Comparison of ENCODE assay signal across 9 cellular contexts in genomic region chr4:48127231-48127881, GRCh38. TPM values are rescaled to one million over a fixed set of nuclear protein-coding genes. Genes with fewer than 3 reads are reported as not detected.
DNase-seq lines count a peak whose midpoint lies in the region; ATAC-seq, FAIRE-seq and TF ChIP-seq lines count a peak whose summit lies in the region.
"Had no signal": no experiment of that assay in that cellular context is flagged by ENCODE, and none has a peak within 500 bp of the region (broad histone marks: within the 10 kb centered on the region; RNA-seq: fewer than 3 reads in every experiment).

No MANE protein-coding gene starts in this region.

- CTCF ChIA-PET in activated CD8-positive, alpha-beta T cell treated with anti-CD3 and anti-CD28 coated beads for 36 hours (lab: Charles Lee) = interaction anchor here (0.6 to 10.5 kb wide), 17 partner anchors 9 to 419 kb away, joined by 3 to 185 read pairs (median 4); no protein-coding TSS in a partner anchor

- peak overlapping the region; percentile 76 for H3K4me3 Mint-ChIP-seq in HFFc6
- H3K4me3 Mint-ChIP-seq in activated CD8-positive, alpha-beta T cell treated with anti-CD3 and anti-CD28 coated beads for 36 hours = peak overlapping the region; percentile 90

- FAIRE-seq in frontal cortex (lab: Jason Lieb, UNC) = no peak

- no peaks in the 10 kb centered on the region for H3K36me3 Mint-ChIP-seq in HFFc6 (ENCODE audit: low read depth)
- H3K36me3 Mint-ChIP-seq in activated CD8-positive, alpha-beta T cell treated with anti-CD3 and anti-CD28 coated beads for 36 hours (ENCODE audit: low read depth) = peaks cover 37% of the 10 kb centered on the region

- no peaks in the 10 kb centered on the region for H3K9me3 Mint-ChIP-seq in HFFc6
- H3K9me3 Mint-ChIP-seq in activated CD8-positive, alpha-beta T cell treated with anti-CD3 and anti-CD28 coated beads for 36 hours = no peaks in the 10 kb centered on the region

- no peak for TF ChIP-seq CTCF in 22Rv1 (IDR thresholded peaks at IDR 0.05)
- no peak for TF ChIP-seq CTCF in HFFc6 (IDR thresholded peaks at IDR 0.05)
- TF ChIP-seq CTCF in activated CD8-positive, alpha-beta T cell treated with anti-CD3 and anti-CD28 coated beads for 36 hours (IDR thresholded peaks at IDR 0.05) = no peak

- no peak for DNase-seq in HFFc6
- no peak for DNase-seq in activated CD8-positive, alpha-beta T cell treated with anti-CD3 and anti-CD28 coated beads for 36 hours
- no peak for DNase-seq in left colon
- no peak for DNase-seq in frontal cortex (ENCODE audit: low spot score in 2 of 2)
- no peak for DNase-seq in RKO (ENCODE audit: low spot score)
- no peak for DNase-seq in NCI-H2227 (lab: John Stamatoyannopoulos, UW; ENCODE audit: unreplicated experiment)
- DNase-seq in glomerular visceral epithelial cell (ENCODE audit: extremely low spot score) = no peak

- H3K27me3 Mint-ChIP-seq in HFFc6 (ENCODE audit: insufficient read depth) = peaks cover 15% of the 10 kb centered on the region
- H3K27me3 Mint-ChIP-seq in activated CD8-positive, alpha-beta T cell treated with anti-CD3 and anti-CD28 coated beads for 36 hours = no peaks in the 10 kb centered on the region

- H3K27ac ChIP-seq in 22Rv1 = peak overlapping the region; percentile 65

- peak overlapping the region; percentile 68 for H3K27ac Mint-ChIP-seq in HFFc6
- H3K27ac Mint-ChIP-seq in activated CD8-positive, alpha-beta T cell treated with anti-CD3 and anti-CD28 coated beads for 36 hours = peak overlapping the region; percentile 99

- peaks cover 29% of the 10 kb centered on the region for H3K4me1 Mint-ChIP-seq in HFFc6 (ENCODE audit: low read depth)
- H3K4me1 Mint-ChIP-seq in activated CD8-positive, alpha-beta T cell treated with anti-CD3 and anti-CD28 coated beads for 36 hours (ENCODE audit: low read depth) = peaks cover 89% of the 10 kb centered on the region

- peak; percentile 1 for ATAC-seq in activated CD8-positive, alpha-beta T cell treated with anti-CD3 and anti-CD28 coated beads for 36 hours
- ATAC-seq in left colon = peak; percentile 64

- intact Hi-C loops in activated CD8-positive, alpha-beta T cell treated with anti-CD3 and anti-CD28 coated beads for 36 hours (cut with micrococcal nuclease) = loop anchor here (5.0 kb wide), 1 partner anchor 145 kb away; no protein-coding TSS in a partner anchor
- intact Hi-C loops in left colon (cut with DNase I, micrococcal nuclease) = no loop called here

- POLR2A ChIA-PET in activated CD8-positive, alpha-beta T cell treated with anti-CD3 and anti-CD28 coated beads for 36 hours (lab: Charles Lee) = interaction anchor here (0.8 to 6.5 kb wide), 8 partner anchors 9 to 144 kb away, joined by 3 to 49 read pairs (median 3); no protein-coding TSS in a partner anchor

RNA-seq across cellular contexts. Expression of gene TXK, which starts 6.7 kb away (rescaled TPM):
- not detected for total RNA-seq in HFFc6 (2021; fragmentation: NEBNext Ultra II Directional; extraction: Animal tissue kit (Norgen Biotek cat#: 25700))
- 10 to 100 TPM; 20.6 to 23.5 TPM for total RNA-seq in activated CD8-positive, alpha-beta T cell treated with anti-CD3 and anti-CD28 coated beads for 36 hours
- total RNA-seq in left colon (1 to 10 TPM in 1 of 2 donors, under 1 TPM in 1; 0.55 to 1.8 TPM), frontal cortex (0.41 TPM)
- total RNA-seq: G401 had no signal

Comparison
In these comparisons a context has a peak if more than half of its experiments do, and no peak if none do; other contexts are left out.
1. RNA of gene TXK, which starts 6.7 kb away (total RNA-seq): 20.6 to 23.5 TPM in activated CD8-positive, alpha-beta T cell treated with anti-CD3 and anti-CD28 coated beads for 36 hours; 0.55 to 1.8 TPM in left colon, 0.41 TPM in frontal cortex (single experiment) and not detected in HFFc6; every median in the first group is over 4 times any median in the second.